ENCODE assay signal across 16 cellular contexts in the genomic region with DNA sequence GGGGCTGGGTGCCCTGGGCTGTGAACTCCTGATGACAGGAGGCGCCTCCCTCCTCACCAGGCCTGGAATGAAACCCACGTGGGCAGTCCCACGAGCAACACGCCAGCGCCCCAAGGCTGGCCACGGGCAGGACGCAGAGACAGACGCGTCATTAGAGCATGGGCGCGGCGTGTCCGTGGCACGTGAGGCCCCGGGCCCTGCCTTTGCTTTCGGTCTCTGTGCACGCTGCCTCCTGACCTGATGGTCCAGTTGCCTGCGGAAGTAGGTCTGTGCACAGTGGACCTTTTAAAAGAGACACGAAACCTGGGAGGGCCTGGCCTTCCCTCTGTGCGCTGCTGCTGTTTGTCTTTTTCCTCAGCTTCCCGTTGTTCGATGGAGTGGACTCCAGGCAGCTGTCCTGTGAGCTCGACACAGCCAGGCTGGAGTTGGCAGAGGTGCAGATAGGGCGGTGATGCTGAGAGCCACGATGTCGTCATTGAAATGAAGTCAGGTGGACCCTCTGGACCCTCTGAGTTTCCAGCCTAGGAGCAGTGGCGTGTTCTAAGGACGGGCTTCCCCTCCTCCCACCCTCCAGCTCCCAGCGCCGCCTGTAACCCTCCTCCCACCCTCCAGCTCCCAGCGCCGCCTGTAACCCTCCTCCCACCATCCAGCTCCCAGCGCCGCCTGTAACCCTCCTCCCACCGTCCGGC. TPM values are rescaled to one million over a fixed set of nuclear protein-coding genes. Genes with fewer than 3 reads are reported as not detected.
"Had no signal": no experiment of that assay in that cellular context is flagged by ENCODE, and none has a peak within 500 bp of the region (broad histone marks: within the 10 kb centered on the region; RNA-seq: fewer than 3 reads in every experiment).

No MANE protein-coding gene starts in this region.

- H3K4me1 ChIP-seq: SJCRH30, transverse colon had no signal

- H3K4me3 ChIP-seq: heart right ventricle, lung, SJCRH30, transverse colon had no signal

- ATAC-seq: activated naive CD4-positive, alpha-beta T cell treated with anti-CD3 and anti-CD28 coated beads, Interleukin-2, amount 50 U/mL, for 72 hours; activated T-cell treated with anti-CD3 and anti-CD28 coated beads, Interleukin-2, amount 50 U/mL, for 4 hours; naive thymus-derived CD8-positive, alpha-beta T cell had no signal

- H3K9me3 ChIP-seq: heart right ventricle, SJCRH30, transverse colon had no signal

- H3K9me3 Mint-ChIP-seq: activated naive CD4-positive, alpha-beta T cell treated with anti-CD3 and anti-CD28 coated beads, Interleukin-2, amount 50 U/mL, for 72 hours; activated T-cell treated with anti-CD3 and anti-CD28 coated beads, Interleukin-2, amount 50 U/mL, for 4 hours; naive thymus-derived CD8-positive, alpha-beta T cell had no signal

- DNase-seq: activated CD4-positive, alpha-beta T cell treated with anti-CD3 and anti-CD28 coated beads, Interleukin-2, amount 50 U/mL, for 1 hour; activated effector memory CD4-positive, alpha-beta T cell treated with anti-CD3 and anti-CD28 coated beads, Interleukin-2, amount 50 U/mL, for 16 hours; activated T-cell treated with anti-CD3 and anti-CD28 coated beads, Interleukin-2, amount 50 U/mL, for 4 hours; amniotic stem cell; dermis blood vessel endothelial cell; foreskin melanocyte; heart right ventricle; SJCRH30; stimulated activated CD4-positive, alpha-beta T cell treated with anti-CD3 and anti-CD28 coated beads, Interleukin-15, amount 100 ng/mL, for 24 hours; stimulated activated CD4-positive, alpha-beta T cell treated with anti-CD3 and anti-CD28 coated beads, Interleukin-4, amount 100 ng/mL, for 24 hours; transverse colon had no signal

- H3K27ac Mint-ChIP-seq: activated naive CD4-positive, alpha-beta T cell treated with anti-CD3 and anti-CD28 coated beads, Interleukin-2, amount 50 U/mL, for 72 hours; naive thymus-derived CD8-positive, alpha-beta T cell; progenitor cell of endocrine pancreas had no signal

- H3K27me3 ChIP-seq: SJCRH30 had no signal

- H3K4me3 Mint-ChIP-seq: activated T-cell treated with anti-CD3 and anti-CD28 coated beads, Interleukin-2, amount 50 U/mL, for 4 hours; brain; naive thymus-derived CD8-positive, alpha-beta T cell had no signal

- H3K4me1 Mint-ChIP-seq: naive thymus-derived CD8-positive, alpha-beta T cell had no signal

- H3K36me3 ChIP-seq: heart right ventricle, SJCRH30, transverse colon had no signal

- H3K27ac ChIP-seq: heart right ventricle, SJCRH30, transverse colon had no signal

RNA-seq across cellular contexts. Expression of gene CFAP46, which starts 40.1 kb away (rescaled TPM):
- total RNA-seq: naive thymus-derived CD8-positive, alpha-beta T cell; transverse colon had no signal
